Comparison of ENCODE assay signal across 12 cellular contexts in genomic region chr3:188242426-188243123, GRCh38.
DNase-seq lines count a peak whose midpoint lies in the region; ATAC-seq and TF ChIP-seq lines count a peak whose summit lies in the region.
"Had no signal": no experiment of that assay in that cellular context is flagged by ENCODE, and none has a peak within 500 bp of the region (broad histone marks: within the 10 kb centered on the region; RNA-seq: fewer than 3 reads in every experiment).

No MANE protein-coding gene starts in this region.

- H3K4me3 ChIP-seq in heart right ventricle (no peak overlapping the region), breast epithelium (no peak overlapping the region), muscle layer of duodenum (ENCODE audit: low read depth in 1 of 2, low read length in 2 of 2) (no peak overlapping the region)

- H3K4me1 ChIP-seq in heart right ventricle, result peaks cover 3 to 85% (median 35%) of the 10 kb centered on the region in 9 donors
- H3K4me1 ChIP-seq in breast epithelium, result peaks cover 0 to 7% of the 10 kb centered on the region in 2 donors
- peaks cover 15 to 34% of the 10 kb centered on the region in 2 donors for H3K4me1 ChIP-seq in muscle layer of duodenum (ENCODE audit: control insufficient read depth in 1 of 2, insufficient read depth in 2 of 2, low read length in 2 of 2)

- no peak for TF ChIP-seq POLR2A in breast epithelium (IDR thresholded peaks at IDR 0.05)

- WGBS in heart right ventricle, 2 donors, result 75 to 76% methylated on average over 3 of the region's 3 CpGs

- ATAC-seq in heart right ventricle (peak in 3 of 8 donors; percentile 20 to 57 (median 32)), Right ventricle myocardium inferior (no peak), HG03378 (IDR thresholded peaks at IDR 0.05; ENCODE audit: unreplicated experiment) (no peak)

- DNase-seq in heart right ventricle (no peak), Right ventricle myocardium inferior (ENCODE audit: missing footprints) (no peak), breast epithelium (ENCODE audit: low spot score in 2 of 2) (no peak), D341Med (ENCODE audit: low spot score) (no peak), SW480 (ENCODE audit: low spot score) (no peak), NCI-H2081 treated with DMSO at 0.1 percent for 48 hours (lab: John Stamatoyannopoulos, UW) (no peak)
- DNase-seq: activated T-cell treated with anti-CD3 and anti-CD28 coated beads for 4 hours, DMS79, NCI-H187 had no signal

- H3K27me3 ChIP-seq in heart right ventricle (no peaks in the 10 kb centered on the region), breast epithelium (no peaks in the 10 kb centered on the region), muscle layer of duodenum (ENCODE audit: low read depth, low read length) (no peaks in the 10 kb centered on the region)

- H3K9me3 ChIP-seq in heart right ventricle (no peaks in the 10 kb centered on the region), breast epithelium (no peaks in the 10 kb centered on the region), muscle layer of duodenum (ENCODE audit: control insufficient read depth in 1 of 2, low read length in 2 of 2) (no peaks in the 10 kb centered on the region)

- H3K27ac ChIP-seq in heart right ventricle, result peak overlapping the region in 9 of 10 donors; percentile 19 to 76 (median 66)
- peak overlapping the region; percentile 75 to 76 for H3K27ac ChIP-seq in breast epithelium
- H3K27ac ChIP-seq in muscle layer of duodenum (ENCODE audit: low read length), result peak overlapping the region; percentile 56
- H3K27ac ChIP-seq: epithelial cell of prostate had no signal

- H3K36me3 ChIP-seq in heart right ventricle, result peaks cover 0 to 13% (median 0%) of the 10 kb centered on the region in 9 donors
- no peaks in the 10 kb centered on the region for H3K36me3 ChIP-seq in breast epithelium
- H3K36me3 ChIP-seq in muscle layer of duodenum (ENCODE audit: control insufficient read depth in 1 of 2, insufficient read depth in 2 of 2, low read length in 2 of 2), result no peaks in the 10 kb centered on the region

- intact Hi-C loops in heart right ventricle (cut with DNase I) (no loop called here), Right ventricle myocardium inferior (cut with DNase I) (no loop called here), breast epithelium (cut with DNase I; ENCODE audit: low total_unique reads) (no loop called here)

- TF ChIP-seq CTCF in heart right ventricle (IDR thresholded peaks at IDR 0.05) (no peak), breast epithelium (IDR thresholded peaks at IDR 0.05) (no peak)
